12 cellular contexts compared by ENCODE assay signal in the genomic region with DNA sequence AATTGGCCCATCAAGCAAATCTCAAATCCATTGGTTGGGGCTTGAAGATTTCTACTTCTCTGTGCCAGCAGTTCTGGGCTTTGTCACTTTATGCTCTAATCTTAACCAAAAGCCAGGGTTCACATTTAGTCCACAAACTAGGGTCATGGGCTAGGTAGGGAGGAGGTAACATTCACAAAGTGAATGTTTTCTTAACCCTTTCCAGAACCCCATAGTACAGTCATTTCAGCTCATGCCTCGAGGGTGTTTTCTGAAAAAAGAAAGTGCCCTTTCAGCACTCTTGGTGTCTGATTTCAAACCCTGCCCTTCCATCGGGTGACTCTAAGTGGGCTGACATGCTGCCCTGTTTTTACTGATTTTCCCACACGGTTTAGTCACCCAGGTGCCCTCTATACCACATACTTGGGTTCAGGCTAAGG. TPM values are rescaled to one million over a fixed set of nuclear protein-coding genes. Genes with fewer than 3 reads are reported as not detected.
DNase-seq lines count a peak whose midpoint lies in the region; ATAC-seq lines count a peak whose summit lies in the region.
"Had no signal": no experiment of that assay in that cellular context is flagged by ENCODE, and none has a peak within 500 bp of the region (broad histone marks: within the 10 kb centered on the region; RNA-seq: fewer than 3 reads in every experiment).

No MANE protein-coding gene starts in this region.

- peak; percentile 22 to 43 (median 37) for DNase-seq in stimulated activated CD4-positive, alpha-beta T cell treated with anti-CD3 and anti-CD28 coated beads, Interleukin-12 subunit alpha, Interleukin-12 subunit beta, amount 100 ng/mL, for 48 hours (ENCODE audit: low read depth in 2 of 3, low spot score in 1 of 3)
- DNase-seq in stimulated activated CD4-positive, alpha-beta T cell treated with anti-CD3 and anti-CD28 coated beads, Interleukin-4, amount 100 ng/mL, for 1 hour: no peak
- DNase-seq in stimulated activated naive CD8-positive, alpha-beta T cell treated with anti-CD3 and anti-CD28 coated beads, Interleukin-15, Interleukin-2, amounts not matched to agents 100 U/mL and 50 U/mL, for 24 hours: peak; percentile 62
- DNase-seq in posterior cingulate gyrus (no peak), superior temporal gyrus (ENCODE audit: extremely low spot score) (no peak)
- DNase-seq: activated naive CD8-positive, alpha-beta T cell treated with anti-CD3 and anti-CD28 coated beads, Interleukin-2, amount 10 ng/mL, durations not matched to agents 7 days and 5 days; dermis blood vessel endothelial cell; left cardiac atrium; Peyer's patch had no signal

- intact Hi-C loops in posterior cingulate gyrus (cut with DNase I): no loop called here

- ATAC-seq in HG03442 (IDR thresholded peaks at IDR 0.05; ENCODE audit: unreplicated experiment): peak; percentile 23
- ATAC-seq in activated T-helper 17 cell treated with anti-CD3 and anti-CD28 coated beads, Interleukin-2, amount 50 U/mL, for 72 hours (replicated peaks): peak; percentile 66
- peak; percentile 60 for ATAC-seq in stimulated activated naive CD8-positive, alpha-beta T cell treated with anti-CD3 and anti-CD28 coated beads, Interleukin-15, Interleukin-2, amounts not matched to agents 100 U/mL and 50 U/mL, for 24 hours
- no peak for ATAC-seq in GM21526 (IDR thresholded peaks at IDR 0.05; ENCODE audit: low FRiP score, unreplicated experiment)
- ATAC-seq: left cardiac atrium had no signal

- peaks cover 36% of the 10 kb centered on the region for H3K4me1 Mint-ChIP-seq in activated T-helper 17 cell treated with anti-CD3 and anti-CD28 coated beads, Interleukin-2, amount 50 U/mL, for 72 hours

- H3K4me3 Mint-ChIP-seq in activated T-helper 17 cell treated with anti-CD3 and anti-CD28 coated beads, Interleukin-2, amount 50 U/mL, for 72 hours: peak overlapping the region; percentile 79
- H3K4me3 Mint-ChIP-seq: activated naive CD8-positive, alpha-beta T cell treated with anti-CD3 and anti-CD28 coated beads, Interleukin-2, amount 10 ng/mL, durations not matched to agents 7 days and 5 days had no signal

- H3K27ac Mint-ChIP-seq in activated T-helper 17 cell treated with anti-CD3 and anti-CD28 coated beads, Interleukin-2, amount 50 U/mL, for 72 hours: peak overlapping the region; percentile 94
- H3K27ac Mint-ChIP-seq: activated naive CD8-positive, alpha-beta T cell treated with anti-CD3 and anti-CD28 coated beads, Interleukin-2, amount 10 ng/mL, durations not matched to agents 7 days and 5 days had no signal

- H3K9me3 Mint-ChIP-seq in activated T-helper 17 cell treated with anti-CD3 and anti-CD28 coated beads, Interleukin-2, amount 50 U/mL, for 72 hours: no peaks in the 10 kb centered on the region
- H3K9me3 Mint-ChIP-seq: activated naive CD8-positive, alpha-beta T cell treated with anti-CD3 and anti-CD28 coated beads, Interleukin-2, amount 10 ng/mL, durations not matched to agents 7 days and 5 days had no signal

- H3K27me3 Mint-ChIP-seq in activated T-helper 17 cell treated with anti-CD3 and anti-CD28 coated beads, Interleukin-2, amount 50 U/mL, for 72 hours: no peaks in the 10 kb centered on the region
- H3K27me3 Mint-ChIP-seq: activated naive CD8-positive, alpha-beta T cell treated with anti-CD3 and anti-CD28 coated beads, Interleukin-2, amount 10 ng/mL, durations not matched to agents 7 days and 5 days had no signal

- peaks cover 20% of the 10 kb centered on the region for H3K36me3 Mint-ChIP-seq in activated T-helper 17 cell treated with anti-CD3 and anti-CD28 coated beads, Interleukin-2, amount 50 U/mL, for 72 hours (ENCODE audit: low read depth)

RNA-seq across cellular contexts. Expression of gene POU2AF1, which starts 2.6 kb away (rescaled TPM):
- total RNA-seq in activated T-helper 17 cell treated with anti-CD3 and anti-CD28 coated beads, Interleukin-2, amount 50 U/mL, for 72 hours: 10 to 100 TPM in 1 of 2 donors, 1 to 10 TPM in 1; 6.4 to 36.6 TPM
- total RNA-seq: dermis blood vessel endothelial cell had no signal

Comparison
In these comparisons a context has a peak if more than half of its experiments do, and no peak if none do; other contexts are left out.
1. DNase-seq: peak in stimulated activated CD4-positive, alpha-beta T cell treated with anti-CD3 and anti-CD28 coated beads, Interleukin-12 subunit alpha, Interleukin-12 subunit beta, amount 100 ng/mL, for 48 hours (3 of 3) and stimulated activated naive CD8-positive, alpha-beta T cell treated with anti-CD3 and anti-CD28 coated beads, Interleukin-15, Interleukin-2, amounts not matched to agents 100 U/mL and 50 U/mL, for 24 hours (single experiment); none in stimulated activated CD4-positive, alpha-beta T cell treated with anti-CD3 and anti-CD28 coated beads, Interleukin-4, amount 100 ng/mL, for 1 hour (single experiment), posterior cingulate gyrus (0 of 10) and superior temporal gyrus (single experiment).